28 cellular contexts compared by ENCODE assay signal in genomic region chr11:74212533-74212932, GRCh38.
"Had no signal": no experiment of that assay in that cellular context is flagged by ENCODE, and none has a peak within 500 bp of the region (broad histone marks: within the 10 kb centered on the region; RNA-seq: fewer than 3 reads in every experiment).

No MANE protein-coding gene starts in this region.

- H3K27ac Mint-ChIP-seq: immature natural killer cell; natural killer cell; stimulated activated naive CD8-positive, alpha-beta T cell treated with anti-CD3 and anti-CD28 coated beads, Interleukin-15, amount 100 ng/mL, for 72 hours had no signal

- H3K4me3 Mint-ChIP-seq: immature natural killer cell; natural killer cell; stimulated activated naive CD8-positive, alpha-beta T cell treated with anti-CD3 and anti-CD28 coated beads, Interleukin-15, amount 100 ng/mL, for 72 hours had no signal

- H3K4me1 ChIP-seq: esophagus muscularis mucosa, left ventricle myocardium inferior, lower lobe of right lung, psoas muscle, sigmoid colon, spleen, suprapubic skin, transverse colon, upper lobe of right lung, vagina had no signal

- ATAC-seq: left colon; lower lobe of right lung; natural killer cell; psoas muscle; right cardiac atrium; stimulated activated naive CD8-positive, alpha-beta T cell treated with anti-CD3 and anti-CD28 coated beads, Interleukin-15, amount 100 ng/mL, for 72 hours; upper lobe of right lung had no signal

- H3K27me3 ChIP-seq: esophagus muscularis mucosa, ovary, sigmoid colon, spleen, suprapubic skin, transverse colon, upper lobe of right lung, vagina had no signal

- H3K4me1 Mint-ChIP-seq: immature natural killer cell; natural killer cell; stimulated activated naive CD8-positive, alpha-beta T cell treated with anti-CD3 and anti-CD28 coated beads, Interleukin-15, amount 100 ng/mL, for 72 hours had no signal

- H3K9me3 ChIP-seq: esophagus muscularis mucosa, lower lobe of right lung, ovary, psoas muscle, sigmoid colon, suprapubic skin, transverse colon, upper lobe of right lung, vagina had no signal

- H3K27me3 Mint-ChIP-seq: stimulated activated naive CD8-positive, alpha-beta T cell treated with anti-CD3 and anti-CD28 coated beads, Interleukin-15, amount 100 ng/mL, for 72 hours had no signal

- H3K4me3 ChIP-seq: coronary artery, esophagus muscularis mucosa, left ventricle myocardium inferior, lower lobe of right lung, ovary, psoas muscle, sigmoid colon, skin epidermis, spleen, suprapubic skin, transverse colon, upper lobe of right lung, vagina had no signal

- FAIRE-seq: endothelial cell of umbilical vein, frontal cortex had no signal

- DNase-seq: dermis blood vessel endothelial cell; effector memory CD4-positive, alpha-beta T cell; hypothalamus; immature natural killer cell; islet precursor cell; kidney glomerular epithelial cell; left colon; left ventricle myocardium inferior; lower lobe of right lung; natural killer cell; occipital lobe; ovary; posterior cingulate gyrus; psoas muscle; right cardiac atrium; sigmoid colon; spleen; stimulated activated naive CD4-positive, alpha-beta T cell; stimulated activated naive CD8-positive, alpha-beta T cell treated with anti-CD3 and anti-CD28 coated beads, Interleukin-15, amount 100 ng/mL, for 72 hours; transverse colon; upper lobe of right lung had no signal

- H3K36me3 ChIP-seq: ovary had no signal

- H3K27ac ChIP-seq: coronary artery, esophagus muscularis mucosa, left ventricle myocardium inferior, lower lobe of right lung, ovary, psoas muscle, sigmoid colon, skin epidermis, spleen, suprapubic skin, transverse colon, upper lobe of right lung, vagina had no signal
